ENCODE assay signal across 1 cellular context in the genomic region with DNA sequence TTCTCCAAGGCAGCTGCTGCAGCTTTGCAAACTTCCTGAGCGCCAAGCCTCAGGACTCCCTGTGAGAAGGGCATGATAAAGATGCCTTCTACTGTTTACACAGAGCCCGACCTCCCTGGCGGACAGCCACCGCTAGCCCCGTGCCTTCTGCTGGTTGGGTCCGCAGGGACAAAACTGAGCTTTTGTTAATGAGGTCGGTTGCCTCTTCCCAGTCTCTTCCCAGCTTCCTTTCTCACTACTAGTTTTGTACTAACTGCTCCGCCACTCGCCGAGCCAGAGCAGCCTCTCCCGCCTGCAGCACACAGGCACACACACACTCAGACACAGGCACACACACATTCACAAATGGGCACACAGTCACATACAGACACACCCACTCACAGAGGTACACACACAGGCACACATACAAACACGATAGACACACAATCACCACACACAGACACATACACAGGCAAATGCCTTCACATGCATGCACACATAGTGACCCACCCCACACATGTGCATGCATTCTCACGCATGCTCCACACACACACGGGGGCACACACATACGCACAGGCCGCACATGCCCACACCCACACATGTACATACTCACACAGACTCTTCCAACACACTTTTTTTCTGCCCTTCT.
A peak's percentile ranks its signal among the peaks of the same experiment; 100 is the strongest.
TF ChIP-seq lines count a peak whose summit lies in the region.

TSS of gene FREM1 (minus strand) at position 251 of the 628 bp plus-strand sequence. CDS start 41,451 bp downstream, outside the sequence.

TF ChIP-seq in HepG2, 621 proteins besides CTCF, POLR2A, EP300 and RAD21 (continued from another document and continues in another):
- TF ChIP-seq ZNF839 (CRISPR knock-in tag; IDR thresholded peaks at IDR 0.05; ENCODE audit: borderline replicate concordance) (peak; percentile 37; the same call in 1 of the 2 replicates), ATF7 (IDR thresholded peaks at IDR 0.05) (no peak), ATF7 (CRISPR knock-in tag; IDR thresholded peaks at IDR 0.05) (no peak), ZNF468 (CRISPR knock-in tag; IDR thresholded peaks at IDR 0.05) (no peak), ZNF367 (CRISPR knock-in tag; IDR thresholded peaks at IDR 0.05; ENCODE audit: borderline replicate concordance) (no peak), LRRFIP1 (CRISPR knock-in tag; conservative IDR thresholded peaks at IDR 0.05) (no peak), BRF2 (CRISPR knock-in tag; IDR thresholded peaks at IDR 0.05) (no peak), ZNF207 (IDR thresholded peaks at IDR 0.05; ENCODE audit: borderline replicate concordance) (no peak), ATF4 (CRISPR knock-in tag; IDR thresholded peaks at IDR 0.05) (no peak), NFE2L1 (CRISPR knock-in tag; IDR thresholded peaks at IDR 0.05; ENCODE audit: borderline replicate concordance) (no peak), ZNF652 (CRISPR knock-in tag; IDR thresholded peaks at IDR 0.05; ENCODE audit: borderline replicate concordance, low read depth) (no peak), ARID4A (CRISPR knock-in tag; IDR thresholded peaks at IDR 0.05; ENCODE audit: borderline replicate concordance) (peak; percentile 58; the same call in 1 of the 2 replicates), PITX1 (CRISPR knock-in tag; IDR thresholded peaks at IDR 0.05) (peak; percentile 45; the same call in 1 of the 2 replicates), ZBTB33 (CRISPR knock-in tag; IDR thresholded peaks at IDR 0.05) (no peak), CCDC6 (CRISPR knock-in tag; IDR thresholded peaks at IDR 0.05) (no peak), TBX2 (CRISPR knock-in tag; IDR thresholded peaks at IDR 0.05; ENCODE audit: borderline replicate concordance) (0 out of 2 replicates have a peak, but pooled peaks have one; percentile 10), CC2D1A (CRISPR knock-in tag; IDR thresholded peaks at IDR 0.05) (no peak), HOXA3 (CRISPR knock-in tag; IDR thresholded peaks at IDR 0.05) (peak; percentile 55; the same call in 1 of the 2 replicates), STAG1 (CRISPR knock-in tag; IDR thresholded peaks at IDR 0.05) (peak; percentile 26; the same call in 1 of the 2 replicates), ZSCAN12 (CRISPR knock-in tag; IDR thresholded peaks at IDR 0.05) (no peak), MTF2 (CRISPR knock-in tag; IDR thresholded peaks at IDR 0.05; ENCODE audit: borderline replicate concordance) (no peak), NFKB2 (CRISPR knock-in tag; IDR thresholded peaks at IDR 0.05; ENCODE audit: borderline replicate concordance) (peak; percentile 73; the same call in 1 of the 2 replicates), KDM4B (CRISPR knock-in tag; IDR thresholded peaks at IDR 0.05) (no peak), NR2F6 (IDR thresholded peaks at IDR 0.05) (no peak), NR2F6 (CRISPR knock-in tag; IDR thresholded peaks at IDR 0.05) (peak; percentile 34; the same call in 1 of the 2 replicates), TFAP4 (IDR thresholded peaks at IDR 0.05; ENCODE audit: borderline replicate concordance, low read depth) (0 out of 2 replicates have a peak, but pooled peaks have one; percentile 31), HNRNPL (IDR thresholded peaks at IDR 0.05; ENCODE audit: low read depth, low read length) (peak; percentile 51; the same call in 1 of the 2 replicates)
- TF ChIP-seq, protein P1, sequence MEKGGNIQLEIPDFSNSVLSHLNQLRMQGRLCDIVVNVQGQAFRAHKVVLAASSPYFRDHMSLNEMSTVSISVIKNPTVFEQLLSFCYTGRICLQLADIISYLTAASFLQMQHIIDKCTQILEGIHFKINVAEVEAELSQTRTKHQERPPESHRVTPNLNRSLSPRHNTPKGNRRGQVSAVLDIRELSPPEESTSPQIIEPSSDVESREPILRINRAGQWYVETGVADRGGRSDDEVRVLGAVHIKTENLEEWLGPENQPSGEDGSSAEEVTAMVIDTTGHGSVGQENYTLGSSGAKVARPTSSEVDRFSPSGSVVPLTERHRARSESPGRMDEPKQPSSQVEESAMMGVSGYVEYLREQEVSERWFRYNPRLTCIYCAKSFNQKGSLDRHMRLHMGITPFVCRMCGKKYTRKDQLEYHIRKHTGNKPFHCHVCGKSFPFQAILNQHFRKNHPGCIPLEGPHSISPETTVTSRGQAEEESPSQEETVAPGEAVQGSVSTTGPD (CRISPR knock-in tag; IDR thresholded peaks at IDR 0.05), result no peak
- TF ChIP-seq, protein P2, sequence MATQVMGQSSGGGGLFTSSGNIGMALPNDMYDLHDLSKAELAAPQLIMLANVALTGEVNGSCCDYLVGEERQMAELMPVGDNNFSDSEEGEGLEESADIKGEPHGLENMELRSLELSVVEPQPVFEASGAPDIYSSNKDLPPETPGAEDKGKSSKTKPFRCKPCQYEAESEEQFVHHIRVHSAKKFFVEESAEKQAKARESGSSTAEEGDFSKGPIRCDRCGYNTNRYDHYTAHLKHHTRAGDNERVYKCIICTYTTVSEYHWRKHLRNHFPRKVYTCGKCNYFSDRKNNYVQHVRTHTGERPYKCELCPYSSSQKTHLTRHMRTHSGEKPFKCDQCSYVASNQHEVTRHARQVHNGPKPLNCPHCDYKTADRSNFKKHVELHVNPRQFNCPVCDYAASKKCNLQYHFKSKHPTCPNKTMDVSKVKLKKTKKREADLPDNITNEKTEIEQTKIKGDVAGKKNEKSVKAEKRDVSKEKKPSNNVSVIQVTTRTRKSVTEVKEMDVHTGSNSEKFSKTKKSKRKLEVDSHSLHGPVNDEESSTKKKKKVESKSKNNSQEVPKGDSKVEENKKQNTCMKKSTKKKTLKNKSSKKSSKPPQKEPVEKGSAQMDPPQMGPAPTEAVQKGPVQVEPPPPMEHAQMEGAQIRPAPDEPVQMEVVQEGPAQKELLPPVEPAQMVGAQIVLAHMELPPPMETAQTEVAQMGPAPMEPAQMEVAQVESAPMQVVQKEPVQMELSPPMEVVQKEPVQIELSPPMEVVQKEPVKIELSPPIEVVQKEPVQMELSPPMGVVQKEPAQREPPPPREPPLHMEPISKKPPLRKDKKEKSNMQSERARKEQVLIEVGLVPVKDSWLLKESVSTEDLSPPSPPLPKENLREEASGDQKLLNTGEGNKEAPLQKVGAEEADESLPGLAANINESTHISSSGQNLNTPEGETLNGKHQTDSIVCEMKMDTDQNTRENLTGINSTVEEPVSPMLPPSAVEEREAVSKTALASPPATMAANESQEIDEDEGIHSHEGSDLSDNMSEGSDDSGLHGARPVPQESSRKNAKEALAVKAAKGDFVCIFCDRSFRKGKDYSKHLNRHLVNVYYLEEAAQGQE (IDR thresholded peaks at IDR 0.05; ENCODE audit: borderline replicate concordance in 1 of 2, low read depth in 1 of 2, low read length in 2 of 2), result no peak
- TF ChIP-seq, protein P3, sequence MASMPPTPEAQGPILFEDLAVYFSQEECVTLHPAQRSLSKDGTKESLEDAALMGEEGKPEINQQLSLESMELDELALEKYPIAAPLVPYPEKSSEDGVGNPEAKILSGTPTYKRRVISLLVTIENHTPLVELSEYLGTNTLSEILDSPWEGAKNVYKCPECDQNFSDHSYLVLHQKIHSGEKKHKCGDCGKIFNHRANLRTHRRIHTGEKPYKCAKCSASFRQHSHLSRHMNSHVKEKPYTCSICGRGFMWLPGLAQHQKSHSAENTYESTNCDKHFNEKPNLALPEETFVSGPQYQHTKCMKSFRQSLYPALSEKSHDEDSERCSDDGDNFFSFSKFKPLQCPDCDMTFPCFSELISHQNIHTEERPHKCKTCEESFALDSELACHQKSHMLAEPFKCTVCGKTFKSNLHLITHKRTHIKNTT (CRISPR knock-in tag; IDR thresholded peaks at IDR 0.05), result no peak
- TF ChIP-seq, protein P4, sequence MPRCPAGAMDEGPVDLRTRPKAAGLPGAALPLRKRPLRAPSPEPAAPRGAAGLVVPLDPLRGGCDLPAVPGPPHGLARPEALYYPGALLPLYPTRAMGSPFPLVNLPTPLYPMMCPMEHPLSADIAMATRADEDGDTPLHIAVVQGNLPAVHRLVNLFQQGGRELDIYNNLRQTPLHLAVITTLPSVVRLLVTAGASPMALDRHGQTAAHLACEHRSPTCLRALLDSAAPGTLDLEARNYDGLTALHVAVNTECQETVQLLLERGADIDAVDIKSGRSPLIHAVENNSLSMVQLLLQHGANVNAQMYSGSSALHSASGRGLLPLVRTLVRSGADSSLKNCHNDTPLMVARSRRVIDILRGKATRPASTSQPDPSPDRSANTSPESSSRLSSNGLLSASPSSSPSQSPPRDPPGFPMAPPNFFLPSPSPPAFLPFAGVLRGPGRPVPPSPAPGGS (CRISPR knock-in tag; IDR thresholded peaks at IDR 0.05), result 0 out of 2 replicates have a peak, but pooled peaks have one; percentile 36
